Comparison of ENCODE assay signal across 1 cellular context in the genomic region with DNA sequence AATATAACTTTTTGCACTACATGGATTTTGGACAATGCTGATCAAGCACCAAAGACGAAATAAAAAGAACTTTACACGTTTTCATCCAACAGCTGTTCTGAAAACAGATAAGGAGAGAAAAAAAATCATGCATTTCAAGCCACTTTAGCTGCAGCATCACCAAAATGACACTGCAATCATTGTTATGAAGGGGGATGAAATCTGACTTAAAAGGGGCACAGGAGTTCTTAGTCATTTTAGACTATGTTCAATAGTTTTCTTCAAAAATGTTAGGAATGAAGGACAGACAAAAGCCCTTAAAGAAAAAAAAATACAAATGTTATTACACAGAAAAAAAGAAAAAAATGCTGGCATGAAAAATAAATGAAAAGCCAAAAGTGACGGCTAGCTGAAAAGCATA.
TF ChIP-seq lines count a peak whose summit lies in the region.

No MANE protein-coding gene starts in this region.

TF ChIP-seq in WTC11, 78 proteins besides CTCF, POLR2A, EP300 and RAD21 (continued from another document):
- TF ChIP-seq, protein P1, sequence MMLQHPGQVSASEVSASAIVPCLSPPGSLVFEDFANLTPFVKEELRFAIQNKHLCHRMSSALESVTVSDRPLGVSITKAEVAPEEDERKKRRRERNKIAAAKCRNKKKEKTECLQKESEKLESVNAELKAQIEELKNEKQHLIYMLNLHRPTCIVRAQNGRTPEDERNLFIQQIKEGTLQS (CRISPR knock-in tag; conservative IDR thresholded peaks at IDR 0.05) = no peak
- TF ChIP-seq ETV6 (CRISPR knock-in tag; IDR thresholded peaks at IDR 0.05) (no peak), SMAD3 (CRISPR knock-in tag; IDR thresholded peaks at IDR 0.05; ENCODE audit: borderline replicate concordance) (no peak), ZBTB21 (CRISPR knock-in tag; IDR thresholded peaks at IDR 0.05; ENCODE audit: borderline replicate concordance) (no peak), TP53 (CRISPR knock-in tag; IDR thresholded peaks at IDR 0.05) (no peak), GRHL2 (CRISPR knock-in tag; IDR thresholded peaks at IDR 0.05; ENCODE audit: insufficient replicate concordance, severe bottlenecking) (no peak)
- TF ChIP-seq, protein P2, sequence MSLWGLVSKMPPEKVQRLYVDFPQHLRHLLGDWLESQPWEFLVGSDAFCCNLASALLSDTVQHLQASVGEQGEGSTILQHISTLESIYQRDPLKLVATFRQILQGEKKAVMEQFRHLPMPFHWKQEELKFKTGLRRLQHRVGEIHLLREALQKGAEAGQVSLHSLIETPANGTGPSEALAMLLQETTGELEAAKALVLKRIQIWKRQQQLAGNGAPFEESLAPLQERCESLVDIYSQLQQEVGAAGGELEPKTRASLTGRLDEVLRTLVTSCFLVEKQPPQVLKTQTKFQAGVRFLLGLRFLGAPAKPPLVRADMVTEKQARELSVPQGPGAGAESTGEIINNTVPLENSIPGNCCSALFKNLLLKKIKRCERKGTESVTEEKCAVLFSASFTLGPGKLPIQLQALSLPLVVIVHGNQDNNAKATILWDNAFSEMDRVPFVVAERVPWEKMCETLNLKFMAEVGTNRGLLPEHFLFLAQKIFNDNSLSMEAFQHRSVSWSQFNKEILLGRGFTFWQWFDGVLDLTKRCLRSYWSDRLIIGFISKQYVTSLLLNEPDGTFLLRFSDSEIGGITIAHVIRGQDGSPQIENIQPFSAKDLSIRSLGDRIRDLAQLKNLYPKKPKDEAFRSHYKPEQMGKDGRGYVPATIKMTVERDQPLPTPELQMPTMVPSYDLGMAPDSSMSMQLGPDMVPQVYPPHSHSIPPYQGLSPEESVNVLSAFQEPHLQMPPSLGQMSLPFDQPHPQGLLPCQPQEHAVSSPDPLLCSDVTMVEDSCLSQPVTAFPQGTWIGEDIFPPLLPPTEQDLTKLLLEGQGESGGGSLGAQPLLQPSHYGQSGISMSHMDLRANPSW (CRISPR knock-in tag; conservative IDR thresholded peaks at IDR 0.05; ENCODE audit: low read depth) = no peak
- TF ChIP-seq, protein P3, sequence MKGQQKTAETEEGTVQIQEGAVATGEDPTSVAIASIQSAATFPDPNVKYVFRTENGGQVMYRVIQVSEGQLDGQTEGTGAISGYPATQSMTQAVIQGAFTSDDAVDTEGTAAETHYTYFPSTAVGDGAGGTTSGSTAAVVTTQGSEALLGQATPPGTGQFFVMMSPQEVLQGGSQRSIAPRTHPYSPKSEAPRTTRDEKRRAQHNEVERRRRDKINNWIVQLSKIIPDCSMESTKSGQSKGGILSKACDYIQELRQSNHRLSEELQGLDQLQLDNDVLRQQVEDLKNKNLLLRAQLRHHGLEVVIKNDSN (CRISPR knock-in tag; IDR thresholded peaks at IDR 0.05) = no peak
